In the genomic region with DNA sequence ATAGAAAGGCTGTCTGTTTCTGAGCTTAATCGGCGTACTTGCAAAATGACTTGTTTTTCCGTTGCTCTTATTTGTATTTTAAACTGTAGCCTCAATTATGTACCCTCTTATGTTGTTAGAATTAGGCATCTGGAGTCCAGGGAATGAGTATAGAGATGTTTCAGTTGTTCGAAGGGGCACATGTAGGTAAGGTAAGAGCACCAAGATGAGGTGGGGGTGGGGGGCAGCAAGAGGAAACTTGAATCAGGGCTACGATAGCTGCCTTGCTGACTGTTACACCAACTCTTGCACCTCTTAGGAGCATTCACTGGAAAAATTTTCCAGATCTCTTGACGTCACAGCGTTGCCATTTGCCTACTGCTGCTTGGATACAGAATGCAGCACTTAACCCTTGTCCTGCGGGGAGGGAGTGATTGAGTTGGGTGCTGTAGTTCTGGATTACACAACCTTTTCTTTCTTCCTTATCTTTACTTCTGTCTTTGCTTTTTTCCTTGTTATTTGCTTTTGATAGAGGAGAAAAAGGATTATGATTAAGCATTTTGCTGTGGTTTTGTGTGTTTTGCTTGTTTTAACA, we compare ENCODE assay signal across 8 cellular contexts. TPM values are rescaled to one million over a fixed set of nuclear protein-coding genes. Genes with fewer than 3 reads are reported as not detected.
DNase-seq lines count a peak whose midpoint lies in the region; ATAC-seq and TF ChIP-seq lines count a peak whose summit lies in the region.

No MANE protein-coding gene starts in this region.

- no peak overlapping the region for H3K27ac ChIP-seq in HL-60 (replicated peaks)

- no peak overlapping the region for H3K4me3 ChIP-seq in HL-60 (replicated peaks; ENCODE audit: insufficient read depth, low read length)

- H3K4me3 Mint-ChIP-seq in natural killer cell treated with Interleukin-12 subunit alpha and Interleukin-12 subunit beta and Interleukin-15 and Interleukin-18, amount 100 ng/mL, for 72 hours, result peak overlapping the region; percentile 94

- H3K27ac Mint-ChIP-seq in natural killer cell treated with Interleukin-12 subunit alpha and Interleukin-12 subunit beta and Interleukin-15 and Interleukin-18, amount 100 ng/mL, for 72 hours, result peak overlapping the region; percentile 21 to 25

- H3K4me1 Mint-ChIP-seq in natural killer cell treated with Interleukin-12 subunit alpha and Interleukin-12 subunit beta and Interleukin-15 and Interleukin-18, amount 100 ng/mL, for 72 hours (ENCODE audit: low read depth in 2 of 2), result peaks cover 41 to 52% of the 10 kb centered on the region in 2 donors

- H3K27me3 ChIP-seq in HL-60 (ENCODE audit: insufficient read depth, poor library complexity, severe bottlenecking), result peaks cover 16% of the 10 kb centered on the region

- H3K36me3 Mint-ChIP-seq in natural killer cell treated with Interleukin-12 subunit alpha and Interleukin-12 subunit beta and Interleukin-15 and Interleukin-18, amount 100 ng/mL, for 72 hours, result peaks cover 5% of the 10 kb centered on the region

- no peaks in the 10 kb centered on the region for H3K9me3 Mint-ChIP-seq in natural killer cell treated with Interleukin-12 subunit alpha and Interleukin-12 subunit beta and Interleukin-15 and Interleukin-18, amount 100 ng/mL, for 72 hours

- H3K27me3 Mint-ChIP-seq in natural killer cell treated with Interleukin-12 subunit alpha and Interleukin-12 subunit beta and Interleukin-15 and Interleukin-18, amount 100 ng/mL, for 72 hours, result peaks cover 12 to 14% of the 10 kb centered on the region in 2 donors

- TF ChIP-seq CTCF in HL-60 (IDR thresholded peaks at IDR 0.05; ENCODE audit: insufficient read depth, low read length), result no peak

- ATAC-seq in natural killer cell treated with Interleukin-12 subunit alpha and Interleukin-12 subunit beta and Interleukin-15 and Interleukin-18, amount 100 ng/mL, for 72 hours, result no peak
- no peak for ATAC-seq in HG03432 (IDR thresholded peaks at IDR 0.05; ENCODE audit: unreplicated experiment)

- DNase-seq in AML-193 (lab: John Stamatoyannopoulos, UW) (peak; percentile 28 to 32), HL-60 (ENCODE audit: low read depth in 1 of 2, low spot score in 1 of 2) (peak; percentile 34 to 39), SW 1271 (lab: John Stamatoyannopoulos, UW) (peak; percentile 71 to 84), fibroblast of gingiva (ENCODE audit: low read depth) (peak; percentile 34), DMS114 treated with DMSO at 0.1 percent for 48 hours (lab: John Stamatoyannopoulos, UW; ENCODE audit: unreplicated experiment) (no peak), KG1 (lab: John Stamatoyannopoulos, UW) (no peak)
- no peak for DNase-seq in natural killer cell treated with Interleukin-12 subunit alpha and Interleukin-12 subunit beta and Interleukin-15 and Interleukin-18, amount 100 ng/mL, for 72 hours (ENCODE audit: low spot score)

RNA-seq across cellular contexts. Expression of gene ATP1B1, which starts 3.2 kb away (rescaled TPM):
- total RNA-seq in natural killer cell treated with Interleukin-12 subunit alpha and Interleukin-12 subunit beta and Interleukin-15 and Interleukin-18, amount 100 ng/mL, for 72 hours, result 1 to 10 TPM; 1.3 to 2.3 TPM

Comparison
In these comparisons a context has a peak if more than half of its experiments do, and no peak if none do; other contexts are left out.
1. DNase-seq: peak in AML-193 (2 of 2), HL-60 (2 of 2), SW 1271 (2 of 2) and fibroblast of gingiva (single experiment); none in natural killer cell treated with Interleukin-12 subunit alpha and Interleukin-12 subunit beta and Interleukin-15 and Interleukin-18, amount 100 ng/mL, for 72 hours (single experiment), DMS114 treated with DMSO at 0.1 percent for 48 hours (single experiment) and KG1 (single experiment).